In the genomic region with DNA sequence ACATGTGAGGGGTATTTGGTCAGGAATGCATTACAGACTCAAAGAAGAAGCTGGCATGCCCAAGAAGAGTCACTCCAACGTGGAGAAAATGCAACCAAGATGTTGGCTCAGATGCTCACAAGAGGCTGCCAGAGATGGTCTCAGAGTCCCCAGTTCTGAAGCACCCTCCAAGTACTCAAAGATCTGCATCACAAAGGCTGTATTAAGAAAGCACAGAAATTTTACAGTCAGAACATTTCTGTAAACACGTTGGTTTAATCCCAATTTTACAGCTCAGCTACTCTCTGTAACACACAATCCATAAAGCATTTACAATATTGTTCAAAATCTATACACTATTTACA, we compare ENCODE assay signal across 11 cellular contexts.
DNase-seq lines count a peak whose midpoint lies in the region; ATAC-seq and TF ChIP-seq lines count a peak whose summit lies in the region.
"Had no signal": no experiment of that assay in that cellular context is flagged by ENCODE, and none has a peak within 500 bp of the region (broad histone marks: within the 10 kb centered on the region; RNA-seq: fewer than 3 reads in every experiment).

No MANE protein-coding gene starts in this region.

- no peaks in the 10 kb centered on the region for H3K27me3 Mint-ChIP-seq in effector memory CD8-positive, alpha-beta T cell
- no peaks in the 10 kb centered on the region for H3K27me3 Mint-ChIP-seq in naive B cell
- H3K27me3 Mint-ChIP-seq: progenitor cell of endocrine pancreas had no signal

- H2AFZ ChIP-seq in PC-3 (ENCODE audit: low read length) = peak overlapping the region; percentile 66

- H3K9me3 ChIP-seq in PC-3 (ENCODE audit: low read length) = no peaks in the 10 kb centered on the region
- H3K9me3 ChIP-seq in tibial artery = no peaks in the 10 kb centered on the region

- H3K4me2 ChIP-seq in PC-3 (ENCODE audit: low read length) = peak overlapping the region; percentile 8

- no peaks in the 10 kb centered on the region for H3K9me3 Mint-ChIP-seq in effector memory CD8-positive, alpha-beta T cell
- peaks cover 0 to 1% (median 0%) of the 10 kb centered on the region in 7 donors for H3K9me3 Mint-ChIP-seq in naive B cell

- H3K27me3 ChIP-seq in PC-3 (ENCODE audit: low read length) = no peaks in the 10 kb centered on the region
- no peaks in the 10 kb centered on the region for H3K27me3 ChIP-seq in tibial artery

- intact Hi-C loops in PC-3 (cut with micrococcal nuclease) (no loop called here), tibial artery (cut with DNase I; ENCODE audit: low total_unique reads) (no loop called here)

- no peaks in the 10 kb centered on the region for H3K9me2 ChIP-seq in PC-3 (replicated peaks; ENCODE audit: low read length)

- H3K4me1 ChIP-seq in PC-3 (ENCODE audit: insufficient read depth, low read length) = peaks cover 25% of the 10 kb centered on the region
- peaks cover 0 to 31% (median 13%) of the 10 kb centered on the region in 4 donors for H3K4me1 ChIP-seq in tibial artery

- H3F3A ChIP-seq in PC-3 (ENCODE audit: low read length, unreplicated experiment) = no peaks in the 10 kb centered on the region

- no TSS peak for BruUV-seq in PC-3 (replicated peaks; lab: Mats Ljungman, UMichigan)

- no peak overlapping the region for H3K4me3 ChIP-seq in PC-3 (ENCODE audit: low read length)
- no peak overlapping the region for H3K4me3 ChIP-seq in tibial artery

- peaks cover 22 to 24% of the 10 kb centered on the region in 2 donors for H3K4me1 Mint-ChIP-seq in effector memory CD8-positive, alpha-beta T cell (ENCODE audit: low read depth in 2 of 2)
- peaks cover 22 to 44% (median 30%) of the 10 kb centered on the region in 3 donors for H3K4me1 Mint-ChIP-seq in naive B cell

- H3K27ac ChIP-seq in PC-3 (ENCODE audit: low read length) = peak overlapping the region; percentile 76
- H3K27ac ChIP-seq in tibial artery = peak overlapping the region; percentile 45 to 62

- H4K20me1 ChIP-seq in PC-3 (ENCODE audit: low read length) = no peaks in the 10 kb centered on the region

- no peak for ATAC-seq in PC-3
- no peak for ATAC-seq in effector memory CD8-positive, alpha-beta T cell (replicated peaks)
- no peak for ATAC-seq in naive B cell (ENCODE audit: low read depth in 2 of 2)

- peak overlapping the region; percentile 14; the same call in 1 of the 2 replicates for H3K9ac ChIP-seq in PC-3 (ENCODE audit: low read length)

- no peak overlapping the region for H3K4me3 Mint-ChIP-seq in effector memory CD8-positive, alpha-beta T cell
- H3K4me3 Mint-ChIP-seq in naive B cell = no peak overlapping the region
- H3K4me3 Mint-ChIP-seq: activated naive CD4-positive, alpha-beta T cell treated with anti-CD3 and anti-CD28 coated beads, Interleukin-2, amount 10 ng/mL, durations not matched to agents 7 days and 5 days had no signal

- POLR2A ChIA-PET in PC-3 (lab: Charles Lee; ENCODE audit: unreplicated experiment) = interaction anchor here (0.5 kb wide), 1 partner anchor 9 kb away, joined by 4 read pairs; no protein-coding TSS in a partner anchor

- no peak for DNase-seq in PC-3
- no peak for DNase-seq in effector memory CD8-positive, alpha-beta T cell
- no peak for DNase-seq in naive B cell
- no peak for DNase-seq in tibial artery
- DNase-seq in SHP77 treated with DMSO at 0.1 percent for 48 hours (lab: John Stamatoyannopoulos, UW) = no peak
- no peak for DNase-seq in NCI-H2029 treated with DMSO at 0.1 percent for 48 hours (lab: John Stamatoyannopoulos, UW)
- no peak for DNase-seq in NCI-H2107 (lab: John Stamatoyannopoulos, UW)
- DNase-seq: activated naive CD4-positive, alpha-beta T cell treated with anti-CD3 and anti-CD28 coated beads, Interleukin-2, amount 10 ng/mL, durations not matched to agents 7 days and 5 days; NCI-H2081 treated with DMSO at 0.1 percent for 48 hours; stimulated activated CD4-positive, alpha-beta T cell treated with anti-CD3 and anti-CD28 coated beads, Interleukin-1b, Interleukin-23, amount 100 ng/mL, for 48 hours had no signal

- peaks cover 4% of the 10 kb centered on the region for H3K36me3 Mint-ChIP-seq in effector memory CD8-positive, alpha-beta T cell (ENCODE audit: insufficient read depth)
- H3K36me3 Mint-ChIP-seq in naive B cell = no peaks in the 10 kb centered on the region

- CTCF ChIA-PET in PC-3 (lab: Charles Lee) = no interaction called here

- no peaks in the 10 kb centered on the region for H3K36me3 ChIP-seq in PC-3 (ENCODE audit: low read depth, low read length)
- no peaks in the 10 kb centered on the region for H3K36me3 ChIP-seq in tibial artery

- no peak for TF ChIP-seq CTCF in PC-3 (conservative IDR thresholded peaks at IDR 0.05; ENCODE audit: low read depth, low read length)
- no peak for TF ChIP-seq CTCF in tibial artery (IDR thresholded peaks at IDR 0.05)

- peak overlapping the region; percentile 64 to 85 for H3K27ac Mint-ChIP-seq in effector memory CD8-positive, alpha-beta T cell
- peak overlapping the region in 5 of 6 donors; percentile 42 to 89 (median 69) for H3K27ac Mint-ChIP-seq in naive B cell
- H3K27ac Mint-ChIP-seq: activated naive CD4-positive, alpha-beta T cell treated with anti-CD3 and anti-CD28 coated beads, Interleukin-2, amount 10 ng/mL, durations not matched to agents 7 days and 5 days; progenitor cell of endocrine pancreas had no signal

- H3K79me2 ChIP-seq in PC-3 (ENCODE audit: low read length) = no peaks in the 10 kb centered on the region
